Comparison of ENCODE assay signal across 21 cellular contexts in genomic region chrX:47612418-47612817, GRCh38. TPM values are rescaled to one million over a fixed set of nuclear protein-coding genes. Genes with fewer than 3 reads are reported as not detected.
"Had no signal": no experiment of that assay in that cellular context is flagged by ENCODE, and none has a peak within 500 bp of the region (broad histone marks: within the 10 kb centered on the region; RNA-seq: fewer than 3 reads in every experiment).

No MANE protein-coding gene starts in this region.

- H3K4me1 ChIP-seq: gastrocnemius medialis, pancreas, testis, tibial artery had no signal

- H3K4me3 Mint-ChIP-seq: memory B cell; natural killer cell; stimulated activated memory B cell treated with anti-CD40 and anti-IgM and Interleukin-4, amounts not matched to agents 10 μg/mL and 1 μg/mL and 100 μg/mL, for 72 hours; type B pancreatic cell had no signal

- FAIRE-seq: colon, keratinocyte, pancreas had no signal

- H3K9me3 Mint-ChIP-seq: memory B cell; natural killer cell; stimulated activated memory B cell treated with anti-CD40 and anti-IgM and Interleukin-4, amounts not matched to agents 10 μg/mL and 1 μg/mL and 100 μg/mL, for 72 hours had no signal

- H3K27ac ChIP-seq: gastrocnemius medialis, neutrophil, pancreas, testis, tibial artery had no signal

- H3K36me3 Mint-ChIP-seq: memory B cell; natural killer cell; stimulated activated memory B cell treated with anti-CD40 and anti-IgM and Interleukin-4, amounts not matched to agents 10 μg/mL and 1 μg/mL and 100 μg/mL, for 72 hours; type B pancreatic cell had no signal

- ATAC-seq: gastrocnemius medialis; natural killer cell; sciatic nerve; stimulated activated memory B cell treated with anti-CD40 and anti-IgM and Interleukin-4, amounts not matched to agents 10 μg/mL and 1 μg/mL and 100 μg/mL, for 72 hours; stimulated activated naive CD8-positive, alpha-beta T cell treated with anti-CD3 and anti-CD28 coated beads, Interleukin-15, Interleukin-2, amounts not matched to agents 100 U/mL and 50 U/mL, for 24 hours had no signal

- H3K36me3 ChIP-seq: gastrocnemius medialis, neutrophil, pancreas, tibial artery had no signal

- H3K27me3 ChIP-seq: gastrocnemius medialis, pancreas, testis, tibial artery had no signal

- DNase-seq: effector CD4-positive, alpha-beta T cell; foreskin fibroblast; gastrocnemius medialis; natural killer cell; pancreas; stimulated activated CD4-positive, alpha-beta T cell treated with anti-CD3 and anti-CD28 coated beads, Interleukin-2, amount 100 ng/mL, for 24 hours; stimulated activated CD4-positive, alpha-beta T cell treated with anti-CD3 and anti-CD28 coated beads, Interleukin-4, amount 100 ng/mL, for 24 hours; stimulated activated naive CD8-positive, alpha-beta T cell treated with anti-CD3 and anti-CD28 coated beads, Interleukin-15, Interleukin-2, amounts not matched to agents 100 U/mL and 50 U/mL, for 24 hours; testis; tibial artery had no signal

- H3K27ac Mint-ChIP-seq: memory B cell; natural killer cell; progenitor cell of endocrine pancreas; stimulated activated memory B cell treated with anti-CD40 and anti-IgM and Interleukin-4, amounts not matched to agents 10 μg/mL and 1 μg/mL and 100 μg/mL, for 72 hours; type B pancreatic cell had no signal

- H3K9me3 ChIP-seq: gastrocnemius medialis, neutrophil, pancreas, testis, tibial artery had no signal

- H3K4me3 ChIP-seq: dorsolateral prefrontal cortex, gastrocnemius medialis, lung, pancreas, testis, tibial artery had no signal

- H3K4me1 Mint-ChIP-seq: natural killer cell had no signal

RNA-seq across cellular contexts. Expression of gene SYN1, which starts 7.2 kb away (rescaled TPM):
- total RNA-seq: skeletal muscle tissue had no signal
